ENCODE assay signal across 9 cellular contexts in the genomic region with DNA sequence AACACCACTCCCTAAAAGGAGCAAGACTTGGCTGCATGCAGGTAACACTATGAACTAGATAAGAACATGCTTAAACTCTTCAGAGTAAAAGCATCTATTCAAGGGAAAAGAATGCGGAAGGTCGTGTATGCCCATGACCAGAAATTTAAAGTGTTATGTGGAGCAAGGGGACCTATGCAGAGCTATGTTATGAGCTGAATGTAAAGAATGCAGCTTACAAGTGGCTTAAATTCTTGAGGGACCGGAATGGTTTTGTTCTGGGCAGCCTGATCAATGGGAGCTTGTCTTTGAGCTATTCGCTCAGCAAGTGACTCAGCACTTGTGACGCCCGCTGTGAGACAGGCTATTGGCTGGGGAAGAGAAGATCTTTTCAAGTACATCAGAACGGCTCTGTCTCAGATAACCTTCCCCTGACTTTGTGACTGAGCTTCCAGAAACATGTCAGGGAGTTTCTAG.
DNase-seq lines count a peak whose midpoint lies in the region; ATAC-seq, FAIRE-seq and TF ChIP-seq lines count a peak whose summit lies in the region.
"Had no signal": no experiment of that assay in that cellular context is flagged by ENCODE, and none has a peak within 500 bp of the region (broad histone marks: within the 10 kb centered on the region; RNA-seq: fewer than 3 reads in every experiment).

No MANE protein-coding gene starts in this region.

- peaks cover 13% of the 10 kb centered on the region for H3K4me1 Mint-ChIP-seq in endodermal cell

- in situ Hi-C loops in HepG2 (cut with HindIII; ENCODE audit: extremely low pct_ligation_motif_present, low pct_unique_long_range_greater_than_20kb), result no loop called here
- in situ Hi-C loops in GM13977 (cut with MboI; ENCODE audit: low pct_unique_long_range_greater_than_20kb, low sequenced_read_pairs, unreplicated experiment), result no loop called here

- BruUV-seq in HepG2 (replicated peaks; lab: Mats Ljungman, UMichigan), result no TSS peak

- TF ChIP-seq POLR2A in HepG2 (IDR thresholded peaks at IDR 0.05; ENCODE audit: insufficient read depth in 1 of 2, low read depth in 2 of 2, low read length in 2 of 2) (no peak), right lobe of liver (IDR thresholded peaks at IDR 0.05) (no peak), spleen (IDR thresholded peaks at IDR 0.05) (no peak)

- no peaks in the 10 kb centered on the region for H3K27me3 ChIP-seq in HepG2 (ENCODE audit: control insufficient read depth in 1 of 2, insufficient read depth in 2 of 2, low read length in 2 of 2)
- no peaks in the 10 kb centered on the region for H3K27me3 ChIP-seq in right lobe of liver
- peaks cover 10% of the 10 kb centered on the region for H3K27me3 ChIP-seq in endodermal cell (ENCODE audit: control insufficient read depth, insufficient read depth, low read length, poor library complexity, severe bottlenecking)
- no peaks in the 10 kb centered on the region for H3K27me3 ChIP-seq in liver (ENCODE audit: control insufficient read depth in 4 of 4, insufficient read depth in 4 of 4, low read length in 3 of 4)
- H3K27me3 ChIP-seq in spleen (replicated peaks in 1 of 7), result no peaks in the 10 kb centered on the region

- H3K36me3 ChIP-seq in HepG2 (replicated peaks in 1 of 2; ENCODE audit: control insufficient read depth in 1 of 2, insufficient read depth in 2 of 2, low read length in 2 of 2) (no peaks in the 10 kb centered on the region), right lobe of liver (no peaks in the 10 kb centered on the region), endodermal cell (ENCODE audit: control insufficient read depth, insufficient read depth, low read length) (no peaks in the 10 kb centered on the region), liver (ENCODE audit: control insufficient read depth in 4 of 4, insufficient read depth in 3 of 4, low read depth in 1 of 4, low read length in 3 of 4) (no peaks in the 10 kb centered on the region), spleen (no peaks in the 10 kb centered on the region)

- H3K4me2 ChIP-seq in HepG2 (ENCODE audit: low read depth, low read length), result peak overlapping the region; percentile 33

- DNase-seq in HepG2 (ENCODE audit: low spot score), result peak; percentile 94
- DNase-seq in right lobe of liver, result no peak
- peak; percentile 95 for DNase-seq in endodermal cell
- no peak for DNase-seq in spleen
- no peak for DNase-seq in GM13977 (ENCODE audit: low spot score)

- POLR2A ChIA-PET in HepG2 (lab: Yijun Ruan, JAX), result interaction anchor here (0.9 to 2.9 kb wide), 5 partner anchors 11 to 367 kb away, joined by 3 to 17 read pairs (median 3); partner anchors contain the start of gene THBS1

- H3K9me3 Mint-ChIP-seq in endodermal cell, result peaks cover 14% of the 10 kb centered on the region

- H4K20me1 ChIP-seq in HepG2 (ENCODE audit: insufficient read depth, low read length), result no peaks in the 10 kb centered on the region

- peak; percentile 95 for ATAC-seq in HepG2
- no peak for ATAC-seq in right lobe of liver
- no peak for ATAC-seq in HG02852 (IDR thresholded peaks at IDR 0.05; ENCODE audit: unreplicated experiment)
- ATAC-seq in GM21619 (IDR thresholded peaks at IDR 0.05; ENCODE audit: unreplicated experiment), result no peak

- 20% methylated on average over 4 of the region's 7 CpGs for WGBS in HepG2 (ENCODE audit: low lambda C conversion rate)
- WGBS in right lobe of liver (ENCODE audit: insufficient coverage, low coverage, low lambda C conversion rate, missing lambda C conversion rate), result 65% methylated on average over 7 of the region's 7 CpGs
- WGBS in endodermal cell (ENCODE audit: insufficient coverage in 1 of 2, insufficient read length in 1 of 2), 2 experiments, result 22 to 28% methylated on average over 5 to 7 of the region's 7 CpGs
- 61% methylated on average over 7 of the region's 7 CpGs for WGBS in liver
- WGBS in spleen, 5 donors, result 64 to 78% (median 77%) methylated on average over 6 to 7 of the region's 7 CpGs

- TF ChIP-seq CTCF in HepG2 (CRISPR knock-in tag; IDR thresholded peaks at IDR 0.05), result no peak
- TF ChIP-seq CTCF in right lobe of liver (IDR thresholded peaks at IDR 0.05), result no peak
- no peak for TF ChIP-seq CTCF in endodermal cell (conservative IDR thresholded peaks at IDR 0.05)
- no peak for TF ChIP-seq CTCF in liver (IDR thresholded peaks at IDR 0.05; ENCODE audit: low read depth, low read length, missing input control)
- TF ChIP-seq CTCF in spleen (IDR thresholded peaks at IDR 0.05 in 8 of 11, conservative IDR thresholded peaks at IDR 0.05 in 3 of 11), result no peak
- TF ChIP-seq CTCF in GM13977 (IDR thresholded peaks at IDR 0.05; ENCODE audit: extremely low read depth, insufficient read depth, missing control alignments), result no peak

- no peak overlapping the region for H2AFZ ChIP-seq in HepG2 (ENCODE audit: low read length)

- H3K4me3 ChIP-seq in HepG2 (replicated peaks in 1 of 3; ENCODE audit: insufficient read depth in 1 of 3, low read depth in 2 of 3, low read length in 3 of 3), result no peak overlapping the region
- H3K4me3 ChIP-seq in right lobe of liver, result no peak overlapping the region
- H3K4me3 ChIP-seq in endodermal cell (ENCODE audit: low read length), result peak overlapping the region; percentile 37
- no peak overlapping the region for H3K4me3 ChIP-seq in liver (ENCODE audit: low read depth in 1 of 3, low read length in 3 of 3)
- H3K4me3 ChIP-seq in spleen, result no peak overlapping the region

- intact Hi-C loops in HepG2 (cut with micrococcal nuclease; ENCODE audit: unreplicated experiment), result loop anchor here (2.0 to 5.0 kb wide), 2 partner anchors 59 to 224 kb away; no protein-coding TSS in a partner anchor
- intact Hi-C loops in right lobe of liver (cut with DNase I), result no loop called here
- intact Hi-C loops in spleen (cut with DNase I; ENCODE audit: low total_unique reads), result no loop called here

- TF ChIP-seq RAD21 in HepG2 (CRISPR knock-in tag; IDR thresholded peaks at IDR 0.05), result no peak
- TF ChIP-seq RAD21 in liver (IDR thresholded peaks at IDR 0.05), result no peak

- H3K4me1 ChIP-seq in HepG2 (ENCODE audit: insufficient read depth, low read length) (peaks cover 58% of the 10 kb centered on the region), right lobe of liver (no peaks in the 10 kb centered on the region), endodermal cell (ENCODE audit: control insufficient read depth, insufficient read depth, low read length) (peaks cover 3% of the 10 kb centered on the region), liver (ENCODE audit: control insufficient read depth in 4 of 4, insufficient read depth in 4 of 4, low read length in 3 of 4) (no peaks in the 10 kb centered on the region), spleen (no peaks in the 10 kb centered on the region)

- peaks cover 16% of the 10 kb centered on the region for H3K27me3 Mint-ChIP-seq in endodermal cell (ENCODE audit: insufficient read depth)

- H3K79me2 ChIP-seq in HepG2 (ENCODE audit: insufficient read depth, low read length), result no peaks in the 10 kb centered on the region

- peak in 1 of 2 experiments; percentile 33; a peak in 1 of 4 replicates for TF ChIP-seq EP300 in HepG2 (IDR thresholded peaks at IDR 0.05; ENCODE audit: low read depth in 2 of 2, low read length in 2 of 2)
- peak; percentile 60; the same call in 1 of the 2 replicates for TF ChIP-seq EP300 in HepG2 (CRISPR knock-in tag; IDR thresholded peaks at IDR 0.05; ENCODE audit: borderline replicate concordance)

- no peaks in the 10 kb centered on the region for H3K36me3 Mint-ChIP-seq in endodermal cell (ENCODE audit: low read depth)

- peak overlapping the region; percentile 55 for H3K27ac ChIP-seq in HepG2 (ENCODE audit: extremely low read length, insufficient read depth, low read length)
- no peak overlapping the region for H3K27ac ChIP-seq in right lobe of liver
- peak overlapping the region; percentile 89 for H3K27ac ChIP-seq in endodermal cell (ENCODE audit: low read depth, low read length)
- no peak overlapping the region for H3K27ac ChIP-seq in liver (ENCODE audit: low read depth in 1 of 2, low read length in 2 of 2)
- no peak overlapping the region for H3K27ac ChIP-seq in spleen

- CTCF ChIA-PET in HepG2 (lab: Yijun Ruan, JAX; ENCODE audit: low intra/inter-chr PET ratio, low total read pairs), result no interaction called here

- peak; percentile 15 for FAIRE-seq in HepG2 (lab: Jason Lieb, UNC)
- FAIRE-seq: A204.1 had no signal

- H3K9me3 ChIP-seq in HepG2 (ENCODE audit: low read length) (peaks cover 12% of the 10 kb centered on the region; the same call in 1 of the 2 replicates), right lobe of liver (peaks cover 0 to 8% (median 0%) of the 10 kb centered on the region in 4 donors), endodermal cell (ENCODE audit: control insufficient read depth, low read length) (peaks cover 21% of the 10 kb centered on the region), liver (ENCODE audit: control insufficient read depth in 4 of 4, low read length in 3 of 4) (peaks cover 2 to 18% (median 8%) of the 10 kb centered on the region in 4 donors), spleen (peaks cover 0 to 4% (median 0%) of the 10 kb centered on the region in 8 donors)

- peak overlapping the region; percentile 44 for H3K9ac ChIP-seq in HepG2 (ENCODE audit: insufficient read depth, low read depth, low read length)
- no peak overlapping the region for H3K9ac ChIP-seq in endodermal cell (ENCODE audit: extremely low read depth, low read length, poor library complexity, severe bottlenecking)
- H3K9ac ChIP-seq in liver (ENCODE audit: low read depth in 1 of 2, low read length in 2 of 2), result no peak overlapping the region

- peak overlapping the region; percentile 92 for H3K27ac Mint-ChIP-seq in endodermal cell

- H3K4me3 Mint-ChIP-seq in endodermal cell, result no peak overlapping the region

TF ChIP-seq in HepG2, 621 proteins besides CTCF, POLR2A, EP300 and RAD21 (continues in another document):
- TF ChIP-seq, protein P1, sequence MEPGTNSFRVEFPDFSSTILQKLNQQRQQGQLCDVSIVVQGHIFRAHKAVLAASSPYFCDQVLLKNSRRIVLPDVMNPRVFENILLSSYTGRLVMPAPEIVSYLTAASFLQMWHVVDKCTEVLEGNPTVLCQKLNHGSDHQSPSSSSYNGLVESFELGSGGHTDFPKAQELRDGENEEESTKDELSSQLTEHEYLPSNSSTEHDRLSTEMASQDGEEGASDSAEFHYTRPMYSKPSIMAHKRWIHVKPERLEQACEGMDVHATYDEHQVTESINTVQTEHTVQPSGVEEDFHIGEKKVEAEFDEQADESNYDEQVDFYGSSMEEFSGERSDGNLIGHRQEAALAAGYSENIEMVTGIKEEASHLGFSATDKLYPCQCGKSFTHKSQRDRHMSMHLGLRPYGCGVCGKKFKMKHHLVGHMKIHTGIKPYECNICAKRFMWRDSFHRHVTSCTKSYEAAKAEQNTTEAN (CRISPR knock-in tag; conservative IDR thresholded peaks at IDR 0.05), result no peak

TF ChIP-seq in liver, 16 proteins besides CTCF, POLR2A, EP300 and RAD21:
- TF ChIP-seq NR2F2 (IDR thresholded peaks at IDR 0.05) (peak; percentile 31), HNF4G (IDR thresholded peaks at IDR 0.05) (no peak)

Comparison
In these comparisons a context has a peak if more than half of its experiments do, and no peak if none do; other contexts are left out.
1. DNase-seq: peak in HepG2 (single experiment) and endodermal cell (single experiment); none in right lobe of liver (0 of 3), spleen (single experiment) and GM13977 (single experiment).
2. H3K27ac ChIP-seq: peak in HepG2 (single experiment) and endodermal cell (single experiment); none in right lobe of liver (0 of 3), liver (0 of 2) and spleen (0 of 8).